In genomic region chr1:91282695-91283420, GRCh38 we compare ENCODE assay signal across 8 cellular contexts.
DNase-seq lines count a peak whose midpoint lies in the region; ATAC-seq and TF ChIP-seq lines count a peak whose summit lies in the region.

No MANE protein-coding gene starts in this region.

- no peak overlapping the region for H3K27ac Mint-ChIP-seq in CD4-positive, alpha-beta memory T cell

- H4K20me1 ChIP-seq in Loucy (ENCODE audit: insufficient read depth, low read length, poor library complexity, severe bottlenecking) = no peaks in the 10 kb centered on the region

- H3K4me3 Mint-ChIP-seq in CD4-positive, alpha-beta memory T cell = no peak overlapping the region

- H3K27ac ChIP-seq in CD4-positive, alpha-beta memory T cell (ENCODE audit: low read depth, low read length) = no peak overlapping the region
- no peak overlapping the region for H3K27ac ChIP-seq in SJCRH30

- no peaks in the 10 kb centered on the region for H3K36me3 Mint-ChIP-seq in CD4-positive, alpha-beta memory T cell

- no peaks in the 10 kb centered on the region for H3K4me1 Mint-ChIP-seq in CD4-positive, alpha-beta memory T cell

- H3K9me3 Mint-ChIP-seq in CD4-positive, alpha-beta memory T cell = no peaks in the 10 kb centered on the region

- H2AFZ ChIP-seq in Loucy (ENCODE audit: low read length) = no peak overlapping the region

- no peaks in the 10 kb centered on the region for H3F3A ChIP-seq in Loucy (ENCODE audit: low read depth)

- H3K79me2 ChIP-seq in Loucy (ENCODE audit: insufficient read depth, low read length) = no peaks in the 10 kb centered on the region

- TF ChIP-seq CTCF in Loucy (conservative IDR thresholded peaks at IDR 0.05; ENCODE audit: low read length) = peak; percentile 86
- peak; percentile 77 for TF ChIP-seq CTCF in astrocyte of the cerebellum (IDR thresholded peaks at IDR 0.05; ENCODE audit: low read depth, low read length, missing control alignments)

- POLR2A ChIA-PET in CD4-positive, alpha-beta memory T cell (lab: Charles Lee; ENCODE audit: partially characterized antibody) = no interaction called here

- no peaks in the 10 kb centered on the region for H3K27me3 ChIP-seq in CD4-positive, alpha-beta memory T cell (ENCODE audit: insufficient read depth, low read length)
- H3K27me3 ChIP-seq in Loucy (ENCODE audit: insufficient read depth, low read length, poor library complexity, severe bottlenecking) (no peaks in the 10 kb centered on the region), SJCRH30 (no peaks in the 10 kb centered on the region)

- no peaks in the 10 kb centered on the region for H3K4me1 ChIP-seq in CD4-positive, alpha-beta memory T cell (ENCODE audit: insufficient read depth, low read length)
- H3K4me1 ChIP-seq in Loucy (ENCODE audit: insufficient read depth, low read length, poor library complexity, severe bottlenecking) (no peaks in the 10 kb centered on the region), SJCRH30 (no peaks in the 10 kb centered on the region)

- ATAC-seq in GM19351 (IDR thresholded peaks at IDR 0.05; ENCODE audit: unreplicated experiment) (peak; percentile 80), HG02870 (IDR thresholded peaks at IDR 0.05; ENCODE audit: unreplicated experiment) (no peak)

- in situ Hi-C loops in astrocyte of the cerebellum (cut with HindIII; ENCODE audit: low sequenced_read_pairs) = no loop called here

- H3K36me3 ChIP-seq in CD4-positive, alpha-beta memory T cell (ENCODE audit: insufficient read depth, low read length) = no peaks in the 10 kb centered on the region
- H3K36me3 ChIP-seq in Loucy (ENCODE audit: insufficient read depth, low read length) = no peaks in the 10 kb centered on the region
- H3K36me3 ChIP-seq in SJCRH30 = no peaks in the 10 kb centered on the region

- no peak overlapping the region for H3K4me3 ChIP-seq in CD4-positive, alpha-beta memory T cell (ENCODE audit: low read length in 2 of 2)
- H3K4me3 ChIP-seq in Loucy (ENCODE audit: low read length, poor library complexity, severe bottlenecking) (no peak overlapping the region), SJCRH30 (no peak overlapping the region), astrocyte of the cerebellum (ENCODE audit: low read depth, low read length) (no peak overlapping the region), skeletal muscle cell (ENCODE audit: low read depth, low read length) (no peak overlapping the region)

- intact Hi-C loops in CD4-positive, alpha-beta memory T cell (cut with micrococcal nuclease) = loop anchor here (1.0 to 10.0 kb wide), 6 partner anchors 116 to 1339 kb away; no protein-coding TSS in a partner anchor

- peak; percentile 32 to 38 (median 33) for DNase-seq in CD4-positive, alpha-beta memory T cell
- peak; percentile 58 to 82 for DNase-seq in SJCRH30
- DNase-seq in astrocyte of the cerebellum (ENCODE audit: low read depth) = peak; percentile 72
- DNase-seq in hippocampal formation (lab: John Stamatoyannopoulos, UW) = peak; percentile 19 to 71
- peak; percentile 19 for DNase-seq in skeletal muscle cell (ENCODE audit: low read depth)

- H3K9me2 ChIP-seq in Loucy (replicated peaks; ENCODE audit: low read depth, low read length) = no peaks in the 10 kb centered on the region

- H3K9me3 ChIP-seq in CD4-positive, alpha-beta memory T cell (ENCODE audit: control insufficient read depth in 1 of 2, low read length in 2 of 2) = no peaks in the 10 kb centered on the region
- H3K9me3 ChIP-seq in Loucy (ENCODE audit: insufficient read depth, low read depth, low read length) (no peaks in the 10 kb centered on the region), SJCRH30 (replicated peaks) (no peaks in the 10 kb centered on the region)

- CTCF ChIA-PET in CD4-positive, alpha-beta memory T cell (lab: Charles Lee; ENCODE audit: partially characterized antibody) = interaction anchor here (0.5 to 7.1 kb wide), 16 partner anchors 11 to 713 kb away, joined by 3 to 68 read pairs (median 3); partner anchors contain the start of gene TGFBR3

- no peak overlapping the region for H3K4me2 ChIP-seq in Loucy (ENCODE audit: low read depth, low read length, poor library complexity, severe bottlenecking)

- no peak overlapping the region for H3K9ac ChIP-seq in Loucy (ENCODE audit: low read depth, low read length, poor library complexity, severe bottlenecking)

- H3K27me3 Mint-ChIP-seq in CD4-positive, alpha-beta memory T cell = peaks cover 3 to 9% of the 10 kb centered on the region in 2 donors

Comparison
In these comparisons a context has a peak if more than half of its experiments do, and no peak if none do; other contexts are left out.
1. DNase-seq: peak in every context shown above with its lines; median percentile 72 in astrocyte of the cerebellum; 70 in SJCRH30; 45 in hippocampal formation; 33 in CD4-positive, alpha-beta memory T cell; 19 in skeletal muscle cell.